ENCODE assay signal across 22 cellular contexts in the genomic region with DNA sequence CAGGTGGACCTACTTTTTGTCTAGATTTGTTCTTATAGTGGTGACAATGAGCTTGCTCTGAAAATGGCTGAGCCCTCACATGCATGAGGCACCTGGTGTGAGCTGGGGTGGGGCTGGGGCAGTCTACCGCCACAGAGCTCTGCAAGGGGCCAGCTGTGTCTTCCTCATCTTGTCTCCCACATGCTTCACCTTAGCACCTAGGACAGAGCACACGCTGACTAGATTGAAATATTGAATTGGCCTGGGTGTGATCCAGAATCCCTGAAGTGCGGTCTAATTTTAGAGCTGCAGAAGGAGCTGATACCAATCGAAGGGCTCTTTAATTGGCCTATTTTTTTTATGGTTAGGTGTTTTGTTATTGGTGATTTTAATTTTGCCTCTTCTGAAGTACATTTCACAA.
DNase-seq lines count a peak whose midpoint lies in the region; ATAC-seq and TF ChIP-seq lines count a peak whose summit lies in the region.
"Had no signal": no experiment of that assay in that cellular context is flagged by ENCODE, and none has a peak within 500 bp of the region (broad histone marks: within the 10 kb centered on the region; RNA-seq: fewer than 3 reads in every experiment).

No MANE protein-coding gene starts in this region.

- peaks cover 0 to 14% of the 10 kb centered on the region in 2 donors for H3K4me1 ChIP-seq in right atrium auricular region
- no peaks in the 10 kb centered on the region for H3K4me1 ChIP-seq in neural progenitor cell
- H3K4me1 ChIP-seq: Peyer's patch had no signal

- H3K9ac ChIP-seq in neural progenitor cell: no peak overlapping the region
- H3K9ac ChIP-seq: BLaER1 treated with 17β-estradiol and CSF1 and Interleukin-3, amounts not matched to agents 10 nM and 100 nM; GM23248 had no signal

- no peak overlapping the region for H2AFZ ChIP-seq in neural progenitor cell (replicated peaks)
- H2AFZ ChIP-seq: GM23248 had no signal

- no peak overlapping the region for H3K4me2 ChIP-seq in neural progenitor cell
- H3K4me2 ChIP-seq: BLaER1 treated with 17β-estradiol and CSF1 and Interleukin-3, amounts not matched to agents 10 nM and 100 nM had no signal

- H3K4me1 Mint-ChIP-seq in neural progenitor cell: peaks cover 8% of the 10 kb centered on the region
- H3K4me1 Mint-ChIP-seq: T-cell had no signal

- H3K36me3 Mint-ChIP-seq in neural progenitor cell: no peaks in the 10 kb centered on the region
- H3K36me3 Mint-ChIP-seq: T-cell had no signal

- no peaks in the 10 kb centered on the region for H3F3A ChIP-seq in neural progenitor cell (ENCODE audit: low read depth)

- H3K79me2 ChIP-seq in neural progenitor cell (ENCODE audit: low read depth): no peaks in the 10 kb centered on the region

- TF ChIP-seq CTCF in right atrium auricular region (IDR thresholded peaks at IDR 0.05) (no peak), neural progenitor cell (IDR thresholded peaks at IDR 0.05) (no peak)

- H3K4me3 Mint-ChIP-seq in neural progenitor cell: no peak overlapping the region
- H3K4me3 Mint-ChIP-seq: CD4-positive, alpha-beta T cell; T-cell had no signal

- H3K27ac Mint-ChIP-seq in neural progenitor cell: no peak overlapping the region
- H3K27ac Mint-ChIP-seq: CD4-positive, alpha-beta T cell; T-cell had no signal

- H3K27me3 ChIP-seq in right atrium auricular region: no peaks in the 10 kb centered on the region
- no peaks in the 10 kb centered on the region for H3K27me3 ChIP-seq in neural progenitor cell
- H3K27me3 ChIP-seq: BLaER1 treated with 17β-estradiol and CSF1 and Interleukin-3, amounts not matched to agents 10 nM and 100 nM; Peyer's patch had no signal

- H3K9me3 ChIP-seq in right atrium auricular region (no peaks in the 10 kb centered on the region), neural progenitor cell (ENCODE audit: low read depth) (no peaks in the 10 kb centered on the region)
- H3K9me3 ChIP-seq: BLaER1 treated with 17β-estradiol and CSF1 and Interleukin-3, amounts not matched to agents 10 nM and 100 nM; HAP-1; Peyer's patch had no signal

- no peaks in the 10 kb centered on the region for H3K27me3 Mint-ChIP-seq in neural progenitor cell (ENCODE audit: insufficient read depth, low read depth)

- H3K27ac ChIP-seq in right atrium auricular region (no peak overlapping the region), neural progenitor cell (no peak overlapping the region)
- H3K27ac ChIP-seq: BLaER1 treated with 17β-estradiol and CSF1 and Interleukin-3, amounts not matched to agents 10 nM and 100 nM; GM23248; Peyer's patch had no signal

- H3K9me3 Mint-ChIP-seq in neural progenitor cell: no peaks in the 10 kb centered on the region
- H3K9me3 Mint-ChIP-seq: CD4-positive, alpha-beta T cell had no signal

- H3K36me3 ChIP-seq in right atrium auricular region: no peaks in the 10 kb centered on the region
- H3K36me3 ChIP-seq in neural progenitor cell: no peaks in the 10 kb centered on the region
- H3K36me3 ChIP-seq: BLaER1 treated with 17β-estradiol and CSF1 and Interleukin-3, amounts not matched to agents 10 nM and 100 nM; HAP-1; Peyer's patch had no signal

- no peaks in the 10 kb centered on the region for H4K20me1 ChIP-seq in neural progenitor cell (ENCODE audit: low read depth)
- H4K20me1 ChIP-seq: BLaER1 treated with 17β-estradiol and CSF1 and Interleukin-3, amounts not matched to agents 10 nM and 100 nM had no signal

- H3K4me3 ChIP-seq in right atrium auricular region: no peak overlapping the region
- H3K4me3 ChIP-seq in neural progenitor cell: no peak overlapping the region
- H3K4me3 ChIP-seq: BLaER1 treated with 17β-estradiol and CSF1 and Interleukin-3, amounts not matched to agents 10 nM and 100 nM; GM23248; HAP-1; Peyer's patch had no signal

- intact Hi-C loops in left ventricle myocardium superior (cut with micrococcal nuclease): no loop called here

- peak; percentile 16 for ATAC-seq in left ventricle myocardium superior
- ATAC-seq in GM19023 (IDR thresholded peaks at IDR 0.05; ENCODE audit: unreplicated experiment): no peak
- ATAC-seq: T-cell had no signal

- DNase-seq in NCI-H748 (lab: John Stamatoyannopoulos, UW; ENCODE audit: unreplicated experiment) (peak; percentile 22), NCI-H748 treated with DMSO at 0.1 percent for 48 hours (lab: John Stamatoyannopoulos, UW) (no peak), left ventricle myocardium superior (no peak), right atrium auricular region (ENCODE audit: low spot score) (no peak), NCI-H446 treated with DMSO at 0.1 percent for 48 hours (lab: John Stamatoyannopoulos, UW) (peak; percentile 96), neural progenitor cell (ENCODE audit: low spot score) (no peak), superior temporal gyrus (ENCODE audit: extremely low spot score) (no peak)
- DNase-seq: AML-193; CD4-positive, alpha-beta T cell; DMS53; GM23248; KBM-7; MV-4-11; NCI-H187; NCI-H2081 treated with DMSO at 0.1 percent for 48 hours; NCI-H510A; NCI-H774; Peyer's patch; T-cell had no signal

Comparison
In these comparisons a context has a peak if more than half of its experiments do, and no peak if none do; other contexts are left out.
1. DNase-seq: peak in NCI-H748 (single experiment) and NCI-H446 treated with DMSO at 0.1 percent for 48 hours (single experiment); none in NCI-H748 treated with DMSO at 0.1 percent for 48 hours (single experiment), left ventricle myocardium superior (single experiment), right atrium auricular region (single experiment), neural progenitor cell (single experiment) and superior temporal gyrus (single experiment).